10 cellular contexts compared by ENCODE assay signal in the genomic region with DNA sequence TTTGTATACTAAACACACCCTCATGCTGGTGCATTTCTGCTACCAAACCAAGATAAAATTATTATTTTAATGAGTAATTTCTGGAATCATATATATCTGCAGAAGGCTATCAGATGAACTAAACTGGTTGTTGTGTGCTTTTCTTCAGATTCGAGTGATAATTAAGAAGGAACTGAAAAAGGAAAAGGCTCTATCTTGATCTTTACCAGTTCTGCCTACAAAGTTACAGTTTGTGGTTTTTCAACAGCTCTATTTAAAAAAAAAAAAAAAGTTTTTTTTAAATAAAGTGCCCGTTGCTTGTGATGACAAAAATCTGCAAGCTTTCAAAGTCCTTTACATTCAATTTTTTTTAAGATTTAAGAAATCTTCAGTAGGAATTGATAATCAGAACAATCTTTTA. TPM values are rescaled to one million over a fixed set of nuclear protein-coding genes. Genes with fewer than 3 reads are reported as not detected.
DNase-seq lines count a peak whose midpoint lies in the region; ATAC-seq, FAIRE-seq and TF ChIP-seq lines count a peak whose summit lies in the region.
"Had no signal": no experiment of that assay in that cellular context is flagged by ENCODE, and none has a peak within 500 bp of the region (broad histone marks: within the 10 kb centered on the region; RNA-seq: fewer than 3 reads in every experiment).

No MANE protein-coding gene starts in this region.

- no peaks in the 10 kb centered on the region for H3K79me2 ChIP-seq in GM12878 (ENCODE audit: control insufficient read depth, insufficient read depth, low read length)

- POLR2A ChIA-PET in GM12878 (lab: Charles Lee), result interaction anchor here (0.6 to 0.9 kb wide), 5 partner anchors 9 to 895 kb away, joined by 3 to 4 read pairs (median 4); no protein-coding TSS in a partner anchor

- TF ChIP-seq CTCF in GM12878 (IDR thresholded peaks at IDR 0.05 in 2 of 3, conservative IDR thresholded peaks at IDR 0.05 in 1 of 3; ENCODE audit: control insufficient read depth in 2 of 3, extremely low read depth in 1 of 3, insufficient read depth in 1 of 3, low read depth in 3 of 3, low read length in 3 of 3) (no peak), dorsolateral prefrontal cortex (IDR thresholded peaks at IDR 0.05 in 54 of 56, conservative IDR thresholded peaks at IDR 0.05 in 2 of 56; ENCODE audit: low read depth in 1 of 56, partially characterized antibody in 56 of 56) (no peak), colonic mucosa (IDR thresholded peaks at IDR 0.05) (no peak)

- peak; percentile 44 for FAIRE-seq in GM12878 (lab: Jason Lieb, UNC)

- no peak overlapping the region for H3K4me3 ChIP-seq in GM12878
- H3K4me3 ChIP-seq in dorsolateral prefrontal cortex, result no peak overlapping the region
- no peak overlapping the region for H3K4me3 ChIP-seq in colonic mucosa

- RAD21 ChIA-PET in GM12878 (lab: Charles Lee; ENCODE audit: unreplicated experiment), result interaction anchor here (0.7 to 1.3 kb wide), 4 partner anchors 12 to 69 kb away, joined by 3 read pairs; no protein-coding TSS in a partner anchor

- SMC1A ChIA-PET in GM12878 (lab: Charles Lee; ENCODE audit: uncharacterized antibody, unreplicated experiment), result interaction anchor here (0.9 kb wide), 1 partner anchor 8 kb away, joined by 3 read pairs; no protein-coding TSS in a partner anchor

- TF ChIP-seq RAD21 in GM12878 (IDR thresholded peaks at IDR 0.05; ENCODE audit: insufficient read depth, low read depth, low read length), result no peak

- no peak for DNase-seq in GM12878 (ENCODE audit: low read depth, low spot score)
- no peak for DNase-seq in dorsolateral prefrontal cortex
- no peak for DNase-seq in posterior vena cava (ENCODE audit: low spot score)
- no peak for DNase-seq in mesenteric fat pad (ENCODE audit: low spot score)
- DNase-seq in colonic mucosa, result no peak
- DNase-seq: activated effector memory CD4-positive, alpha-beta T cell treated with Interleukin-2 at 50 U/mL for 16 hours; head of caudate nucleus had no signal

- no peak overlapping the region for H3K9ac ChIP-seq in GM12878 (ENCODE audit: control insufficient read depth, insufficient read depth, low read length)
- no peak overlapping the region for H3K9ac ChIP-seq in colonic mucosa (ENCODE audit: low read depth in 2 of 2, low read length in 2 of 2)

- in situ Hi-C loops in GM12878 (cut with MboI), result no loop called here

- no peak for TF ChIP-seq POLR2A in GM12878 (IDR thresholded peaks at IDR 0.05; ENCODE audit: low read depth, low read length)

- ATAC-seq in GM18502 (IDR thresholded peaks at IDR 0.05; ENCODE audit: poor library complexity, unreplicated experiment), result peak; percentile 90
- ATAC-seq in HG02588 (IDR thresholded peaks at IDR 0.05; ENCODE audit: unreplicated experiment), result peak; percentile 75
- peak; percentile 72 for ATAC-seq in GM12878

- peak overlapping the region; percentile 35; the same call in 1 of the 2 replicates for H3K4me2 ChIP-seq in GM12878 (ENCODE audit: control insufficient read depth, insufficient read depth)

- peaks cover 6% of the 10 kb centered on the region; the same call in 1 of the 2 replicates for H3K4me1 ChIP-seq in GM12878 (ENCODE audit: control insufficient read depth, insufficient read depth, low read length)
- H3K4me1 ChIP-seq in colonic mucosa, result peaks cover 5% of the 10 kb centered on the region

- 3% methylated on average over 2 of the region's 2 CpGs for WGBS in GM12878 (ENCODE audit: insufficient coverage, insufficient replicate concordance, low lambda C conversion rate, missing lambda C conversion rate)

- H3K9me3 ChIP-seq in KOPT-K1 (ENCODE audit: insufficient read depth, low read length, poor library complexity, severe bottlenecking), result peaks cover 5% of the 10 kb centered on the region
- no peaks in the 10 kb centered on the region for H3K9me3 ChIP-seq in GM12878 (replicated peaks; ENCODE audit: control insufficient read depth, insufficient read depth, low read length)
- no peaks in the 10 kb centered on the region for H3K9me3 ChIP-seq in colonic mucosa

- no peak for TF ChIP-seq EP300 in GM12878 (IDR thresholded peaks at IDR 0.05; ENCODE audit: borderline replicate concordance in 1 of 2, control insufficient read depth in 1 of 2, low read depth in 2 of 2, low read length in 2 of 2)

- peak overlapping the region; percentile 96 for H3K27ac ChIP-seq in KOPT-K1 (ENCODE audit: low read depth, low read length, poor library complexity, severe bottlenecking)
- 0 out of 2 replicates have a peak overlapping the region, but pooled peaks have one; percentile 25 for H3K27ac ChIP-seq in GM12878 (ENCODE audit: control insufficient read depth, insufficient read depth)
- no peak overlapping the region for H3K27ac ChIP-seq in dorsolateral prefrontal cortex
- H3K27ac ChIP-seq in colonic mucosa, result no peak overlapping the region

- H4K20me1 ChIP-seq in GM12878 (ENCODE audit: control insufficient read depth, insufficient read depth), result no peaks in the 10 kb centered on the region

- intact Hi-C loops in GM12878 (cut with micrococcal nuclease; ENCODE audit: unreplicated experiment), result no loop called here
- intact Hi-C loops in dorsolateral prefrontal cortex (cut with DNase I), result no loop called here
- intact Hi-C loops in posterior vena cava (cut with DNase I), result no loop called here
- intact Hi-C loops in colonic mucosa (cut with DNase I), result no loop called here

- no peaks in the 10 kb centered on the region for H3K27me3 ChIP-seq in GM12878 (replicated peaks in 1 of 2; ENCODE audit: control insufficient read depth in 2 of 2, insufficient read depth in 2 of 2, low read length in 1 of 2)
- H3K27me3 ChIP-seq in dorsolateral prefrontal cortex, result peaks cover 0 to 6% (median 0%) of the 10 kb centered on the region in 45 donors
- H3K27me3 ChIP-seq in colonic mucosa, result no peaks in the 10 kb centered on the region

- H2AFZ ChIP-seq in GM12878 (ENCODE audit: control insufficient read depth, low read depth, low read length), result peak overlapping the region; percentile 45; the same call in 1 of the 2 replicates

- H3K36me3 ChIP-seq in KOPT-K1 (ENCODE audit: insufficient read depth, low read length) (peaks cover 18% of the 10 kb centered on the region), GM12878 (ENCODE audit: control insufficient read depth in 2 of 2, insufficient read depth in 2 of 2, low read length in 1 of 2) (no peaks in the 10 kb centered on the region), colonic mucosa (no peaks in the 10 kb centered on the region)

- CTCF ChIA-PET in GM12878 (lab: Yijun Ruan, JAX), result interaction anchor here (0.6 kb wide), 1 partner anchor 25 kb away, joined by 4 read pairs; no protein-coding TSS in a partner anchor

- BruUV-seq in GM12878 (replicated peaks; lab: Mats Ljungman, UMichigan), result no TSS peak

TF ChIP-seq in GM12878, 131 proteins besides CTCF, POLR2A, EP300 and RAD21:
- TF ChIP-seq MEF2A (IDR thresholded peaks at IDR 0.05; ENCODE audit: insufficient read depth, low read depth, low read length), result 0 out of 2 replicates have a peak, but pooled peaks have one; percentile 41
- no peak for TF ChIP-seq ZNF217 (IDR thresholded peaks at IDR 0.05)
- no peak for TF ChIP-seq TBL1XR1 (IDR thresholded peaks at IDR 0.05; ENCODE audit: low read depth, low read length)
- TF ChIP-seq ZNF274 (IDR thresholded peaks at IDR 0.05; ENCODE audit: insufficient read depth, insufficient read length), result no peak
- no peak for TF ChIP-seq SREBF1 (IDR thresholded peaks at IDR 0.05; ENCODE audit: low read length)
- no peak for TF ChIP-seq JUND (IDR thresholded peaks at IDR 0.05; ENCODE audit: low read depth, low read length)
- TF ChIP-seq BHLHE40 (IDR thresholded peaks at IDR 0.05; ENCODE audit: borderline replicate concordance in 1 of 2, low read depth in 2 of 2, low read length in 1 of 2), result no peak
- no peak for TF ChIP-seq SIX5 (IDR thresholded peaks at IDR 0.05; ENCODE audit: low read depth, low read length, severe bottlenecking)
- TF ChIP-seq IRF5 (IDR thresholded peaks at IDR 0.05; ENCODE audit: borderline replicate concordance), result no peak
- peak; percentile 77 for TF ChIP-seq RUNX3 (IDR thresholded peaks at IDR 0.05; ENCODE audit: low read length)
- no peak for TF ChIP-seq SMAD5 (IDR thresholded peaks at IDR 0.05; ENCODE audit: low read depth)
- peak; percentile 32; the same call in 1 of the 2 replicates for TF ChIP-seq SPI1 (IDR thresholded peaks at IDR 0.05; ENCODE audit: borderline replicate concordance, insufficient read depth, low read depth, low read length)
- peak; percentile 54 for TF ChIP-seq NFIC (IDR thresholded peaks at IDR 0.05; ENCODE audit: low read depth, low read length)

RNA-seq across cellular contexts. Expression of gene DENND1B, which starts 13.6 kb away (rescaled TPM):
- total RNA-seq in GM12878 (2013; cell fraction: nucleolus; rRNA removed), result 11.3 and 14.8 TPM in 2 replicates
- total RNA-seq in GM12878 (2014; rRNA removed) (8.7 and 12.3 TPM in 2 replicates), GM12878 (2014; rRNA removed; fragmentation: Illumina TruSeq; extraction: Trizol) (8.8 and 9.2 TPM in 2 replicates), GM12878 (2021) (8.4 and 9.4 TPM in 2 replicates), dorsolateral prefrontal cortex (10 to 100 TPM; 11.6 to 37.6 (median 22.2) TPM), posterior vena cava (10 to 100 TPM; 13.8 to 17.2 TPM), mesenteric fat pad (7.1 TPM), colonic mucosa (10 to 100 TPM; 19.5 to 25.7 TPM)
- polyA plus RNA-seq in GM12878 (2011; ENCODE audit: low read depth), result 2.0 TPM
- polyA plus RNA-seq in GM12878 (2011; rRNA removed) (4.6 and 7.2 TPM in 2 replicates), GM12878 (2014; fragmentation: Illumina TruSeq; extraction: Trizol) (7.3 and 8.3 TPM in 2 replicates), GM12878 (2014; fragmentation: Nextera tagmentation; extraction: Ambion mirVana) (1 to 10 TPM; 1.7 to 3.3 TPM), GM12878 (2014; rRNA removed) (2.3 and 3.3 TPM in 2 replicates), GM12878 (2016; fragmentation: Nextera tagmentation; extraction: Ambion mirVana) (10 to 100 TPM in 1 of 2 experiments, 1 to 10 TPM in 1; 8.8 to 10.7 TPM)
- polyA plus RNA-seq in GM12878 (2011; cell fraction: cytosol; rRNA removed), result 1.8 and 2.1 TPM in 2 replicates
- 5.3 TPM in 2 replicates for polyA plus RNA-seq in GM12878 (2011; cell fraction: nucleus; rRNA removed)
- 2.8 and 2.9 TPM in 2 replicates for polyA plus RNA-seq in GM12878 (2012)
- 10.7 and 13.2 TPM in 2 replicates for polyA minus RNA-seq in GM12878 (2011; rRNA and poly(A)+ RNA removed)
- 1.9 and 4.2 TPM in 2 replicates for polyA minus RNA-seq in GM12878 (2011; cell fraction: cytosol; rRNA and poly(A)+ RNA removed)
- 14.4 and 22.4 TPM in 2 replicates for polyA minus RNA-seq in GM12878 (2011; cell fraction: nucleus; rRNA and poly(A)+ RNA removed)

Comparison
In these comparisons a context has a peak if more than half of its experiments do, and no peak if none do; other contexts are left out.
1. H3K27ac ChIP-seq: peak in KOPT-K1 (single experiment) and GM12878 (single experiment); none in dorsolateral prefrontal cortex (0 of 59) and colonic mucosa (single experiment).
2. Peak in every context shown above with its lines, with median percentiles within 50 percentile points of each other: ATAC-seq.